Comparison of ENCODE assay signal across 23 cellular contexts in the genomic region with DNA sequence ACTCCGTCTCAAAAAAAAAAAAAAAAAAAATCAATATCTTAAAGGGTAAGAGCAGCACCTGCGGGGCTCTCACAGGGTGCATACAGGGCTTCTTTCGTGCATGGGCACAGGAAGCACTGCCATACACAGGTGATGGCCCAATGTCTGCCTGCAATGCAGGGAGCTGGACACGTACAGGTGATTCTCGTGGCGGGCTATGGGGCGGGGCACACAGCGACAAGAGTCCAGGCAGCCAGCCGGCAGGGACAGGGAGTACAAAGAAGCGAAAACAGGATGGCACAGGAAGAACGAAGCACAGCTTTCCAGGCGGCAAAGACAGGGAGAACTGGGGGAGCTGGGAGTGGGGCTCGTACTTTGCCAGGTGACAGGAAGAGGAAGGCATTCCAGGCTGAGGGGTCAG. TPM values are rescaled to one million over a fixed set of nuclear protein-coding genes. Genes with fewer than 3 reads are reported as not detected.
A peak's percentile ranks its signal among the peaks of the same experiment; 100 is the strongest.
DNase-seq lines count a peak whose midpoint lies in the region; ATAC-seq, FAIRE-seq and TF ChIP-seq lines count a peak whose summit lies in the region.
"Had no signal": no experiment of that assay in that cellular context is flagged by ENCODE, and none has a peak within 500 bp of the region (broad histone marks: within the 10 kb centered on the region; RNA-seq: fewer than 3 reads in every experiment).

No MANE protein-coding gene starts in this region.

- no peak overlapping the region for H3K4me3 ChIP-seq in CD4-positive, CD25-positive, alpha-beta regulatory T cell (ENCODE audit: low read depth, low read length)
- H3K4me3 ChIP-seq in astrocyte (ENCODE audit: insufficient read depth, low read depth, low read length) = no peak overlapping the region
- H3K4me3 ChIP-seq: sigmoid colon, tibial artery had no signal

- H3K4me3 Mint-ChIP-seq in CD4-positive, CD25-positive, alpha-beta regulatory T cell = peak overlapping the region in 2 of 4 donors; percentile 44 to 62
- H3K4me3 Mint-ChIP-seq in astrocyte (ENCODE audit: unreplicated experiment) (peak overlapping the region; percentile 82), natural killer cell (peak overlapping the region; percentile 49)

- peaks cover 44% of the 10 kb centered on the region for H3K27me3 Mint-ChIP-seq in CD4-positive, CD25-positive, alpha-beta regulatory T cell
- H3K27me3 Mint-ChIP-seq in astrocyte (ENCODE audit: low read depth, unreplicated experiment) (peaks cover 31% of the 10 kb centered on the region), natural killer cell (ENCODE audit: low read depth in 2 of 2) (peaks cover 12 to 18% of the 10 kb centered on the region in 2 donors)

- TF ChIP-seq CTCF in astrocyte (IDR thresholded peaks at IDR 0.05; ENCODE audit: insufficient read depth, low read depth, low read length) (no peak), natural killer cell (IDR thresholded peaks at IDR 0.05) (no peak)

- no peak overlapping the region for H2AFZ ChIP-seq in astrocyte (ENCODE audit: low read depth, low read length)

- no peak overlapping the region for H3K4me2 ChIP-seq in astrocyte (ENCODE audit: low read length)

- no peaks in the 10 kb centered on the region for H3K79me2 ChIP-seq in astrocyte (ENCODE audit: insufficient read depth, low read length)

- no peak for ATAC-seq in CD4-positive, CD25-positive, alpha-beta regulatory T cell (ENCODE audit: low read depth in 2 of 2)
- no peak for ATAC-seq in natural killer cell
- ATAC-seq in GM21619 (IDR thresholded peaks at IDR 0.05; ENCODE audit: unreplicated experiment) = no peak
- ATAC-seq in GM18870 (IDR thresholded peaks at IDR 0.05; ENCODE audit: unreplicated experiment) = no peak
- ATAC-seq: activated CD8-positive, alpha-beta T cell treated with anti-CD3 and anti-CD28 coated beads for 36 hours; SK-N-SH treated with all-trans-retinoic acid at 6 μM for 48 hours had no signal

- peaks cover 0 to 19% (median 7%) of the 10 kb centered on the region in 4 donors for H3K4me1 Mint-ChIP-seq in CD4-positive, CD25-positive, alpha-beta regulatory T cell
- H3K4me1 Mint-ChIP-seq in astrocyte (ENCODE audit: low read depth, unreplicated experiment) (no peaks in the 10 kb centered on the region), natural killer cell (peaks cover 5 to 13% of the 10 kb centered on the region in 2 donors)

- H4K20me1 ChIP-seq in astrocyte (ENCODE audit: insufficient read depth, low read length) = no peaks in the 10 kb centered on the region

- no peaks in the 10 kb centered on the region for H3K36me3 Mint-ChIP-seq in CD4-positive, CD25-positive, alpha-beta regulatory T cell
- H3K36me3 Mint-ChIP-seq in astrocyte (ENCODE audit: low read depth, unreplicated experiment) (peaks cover 5% of the 10 kb centered on the region), natural killer cell (no peaks in the 10 kb centered on the region)

- H3K9me3 ChIP-seq in CD4-positive, CD25-positive, alpha-beta regulatory T cell (ENCODE audit: control insufficient read depth in 2 of 2, low read length in 2 of 2) = no peaks in the 10 kb centered on the region
- H3K9me3 ChIP-seq in astrocyte (ENCODE audit: insufficient read depth, low read depth, low read length) = no peaks in the 10 kb centered on the region
- H3K9me3 ChIP-seq: sigmoid colon, tibial artery had no signal

- no peak overlapping the region for H3K9ac ChIP-seq in astrocyte (ENCODE audit: low read length)

- peak overlapping the region in 2 of 3 donors; percentile 20 to 36 for H3K27ac Mint-ChIP-seq in CD4-positive, CD25-positive, alpha-beta regulatory T cell
- no peak overlapping the region for H3K27ac Mint-ChIP-seq in astrocyte (ENCODE audit: unreplicated experiment)
- no peak overlapping the region for H3K27ac Mint-ChIP-seq in natural killer cell
- H3K27ac Mint-ChIP-seq: activated CD8-positive, alpha-beta T cell treated with anti-CD3 and anti-CD28 coated beads for 36 hours had no signal

- peaks cover 7% of the 10 kb centered on the region for H3K4me1 ChIP-seq in CD4-positive, CD25-positive, alpha-beta regulatory T cell (ENCODE audit: control insufficient read depth, insufficient read depth, low read length, poor library complexity, severe bottlenecking)
- H3K4me1 ChIP-seq in astrocyte (ENCODE audit: insufficient read depth, low read length) = no peaks in the 10 kb centered on the region

- H3K27me3 ChIP-seq in CD4-positive, CD25-positive, alpha-beta regulatory T cell (ENCODE audit: control insufficient read depth, insufficient read depth, low read length) = peaks cover 9% of the 10 kb centered on the region
- no peaks in the 10 kb centered on the region for H3K27me3 ChIP-seq in astrocyte (ENCODE audit: insufficient read depth, low read length)

- no peaks in the 10 kb centered on the region for H3K36me3 ChIP-seq in CD4-positive, CD25-positive, alpha-beta regulatory T cell (ENCODE audit: control insufficient read depth, insufficient read depth, low read length)
- no peaks in the 10 kb centered on the region for H3K36me3 ChIP-seq in astrocyte (ENCODE audit: insufficient read depth, low read length)
- H3K36me3 ChIP-seq: sigmoid colon, tibial artery had no signal

- intact Hi-C loops in natural killer cell (cut with micrococcal nuclease) = no loop called here

- H3K9me3 Mint-ChIP-seq in CD4-positive, CD25-positive, alpha-beta regulatory T cell = no peaks in the 10 kb centered on the region
- H3K9me3 Mint-ChIP-seq in astrocyte (ENCODE audit: unreplicated experiment) (peaks cover 3% of the 10 kb centered on the region), natural killer cell (no peaks in the 10 kb centered on the region)
- H3K9me3 Mint-ChIP-seq: activated CD8-positive, alpha-beta T cell treated with anti-CD3 and anti-CD28 coated beads for 36 hours had no signal

- no peak for DNase-seq in CD4-positive, CD25-positive, alpha-beta regulatory T cell
- DNase-seq in COLO668 (lab: John Stamatoyannopoulos, UW; ENCODE audit: unreplicated experiment) (peak; percentile 71), astrocyte (ENCODE audit: low read depth) (no peak), natural killer cell (no peak), HUDEP-2 (lab: John Stamatoyannopoulos, UW; ENCODE audit: unreplicated experiment in 76 of 76) (no peak), NCI-H1105 treated with DMSO at 0.1 percent for 48 hours (lab: John Stamatoyannopoulos, UW) (no peak)
- DNase-seq: activated CD8-positive, alpha-beta T cell treated with anti-CD3 and anti-CD28 coated beads for 36 hours; activated effector memory CD4-positive, alpha-beta T cell treated with anti-CD3 and anti-CD28 coated beads, Interleukin-2, amount 50 U/mL, for 16 hours; AML-193; DMS153; erythroblast; HCEC 1CT; mesenchymal stem cell; NCI-H187 treated with DMSO at 0.1 percent for 48 hours; NCI-H524; occipital lobe; sigmoid colon; stimulated activated CD4-positive, alpha-beta T cell treated with anti-CD3 and anti-CD28 coated beads, Interleukin-4, amount 100 ng/mL, for 1 hour; tibial artery had no signal

- H3K27ac ChIP-seq in CD4-positive, CD25-positive, alpha-beta regulatory T cell (ENCODE audit: insufficient read depth, low read length, poor library complexity, severe bottlenecking) = no peak overlapping the region
- H3K27ac ChIP-seq in astrocyte (ENCODE audit: low read depth, low read length) = no peak overlapping the region
- H3K27ac ChIP-seq: sigmoid colon, tibial artery had no signal

- FAIRE-seq in astrocyte (lab: Jason Lieb, UNC) = no peak
- FAIRE-seq: HTR-8/SVneo had no signal

RNA-seq across cellular contexts. Expression of a gene that starts 1.6 kb away (rescaled TPM):
- total RNA-seq in CD4-positive, CD25-positive, alpha-beta regulatory T cell = not detected
- polyA plus RNA-seq in CD4-positive, CD25-positive, alpha-beta regulatory T cell = not detected
- total RNA-seq in astrocyte (2.2 and 2.3 TPM in 2 replicates), natural killer cell (not detected)
- total RNA-seq: activated CD8-positive, alpha-beta T cell treated with anti-CD3 and anti-CD28 coated beads for 36 hours had no signal

RNA-seq across cellular contexts. Expression of a gene that starts 16.3 kb away (rescaled TPM):
- total RNA-seq in CD4-positive, CD25-positive, alpha-beta regulatory T cell = not detected
- not detected for polyA plus RNA-seq in CD4-positive, CD25-positive, alpha-beta regulatory T cell
- total RNA-seq in astrocyte (4.0 and 5.9 TPM in 2 replicates), natural killer cell (not detected)

RNA-seq across cellular contexts. Expression of a gene that starts 55.1 kb away (rescaled TPM):
- total RNA-seq in CD4-positive, CD25-positive, alpha-beta regulatory T cell = 103 TPM
- polyA plus RNA-seq in CD4-positive, CD25-positive, alpha-beta regulatory T cell = 100 to 1,000 TPM; 254 to 283 (median 259) TPM
- total RNA-seq in astrocyte = 327 and 331 TPM in 2 replicates
- total RNA-seq in natural killer cell = 100 to 1,000 TPM; 137 to 158 (median 153) TPM

Comparison
In these comparisons a context has a peak if more than half of its experiments do, and no peak if none do; other contexts are left out.
1. H3K27ac Mint-ChIP-seq: peak in CD4-positive, CD25-positive, alpha-beta regulatory T cell (2 of 3); none in astrocyte (single experiment) and natural killer cell (0 of 2).